1 cellular context compared by ENCODE assay signal in the genomic region with DNA sequence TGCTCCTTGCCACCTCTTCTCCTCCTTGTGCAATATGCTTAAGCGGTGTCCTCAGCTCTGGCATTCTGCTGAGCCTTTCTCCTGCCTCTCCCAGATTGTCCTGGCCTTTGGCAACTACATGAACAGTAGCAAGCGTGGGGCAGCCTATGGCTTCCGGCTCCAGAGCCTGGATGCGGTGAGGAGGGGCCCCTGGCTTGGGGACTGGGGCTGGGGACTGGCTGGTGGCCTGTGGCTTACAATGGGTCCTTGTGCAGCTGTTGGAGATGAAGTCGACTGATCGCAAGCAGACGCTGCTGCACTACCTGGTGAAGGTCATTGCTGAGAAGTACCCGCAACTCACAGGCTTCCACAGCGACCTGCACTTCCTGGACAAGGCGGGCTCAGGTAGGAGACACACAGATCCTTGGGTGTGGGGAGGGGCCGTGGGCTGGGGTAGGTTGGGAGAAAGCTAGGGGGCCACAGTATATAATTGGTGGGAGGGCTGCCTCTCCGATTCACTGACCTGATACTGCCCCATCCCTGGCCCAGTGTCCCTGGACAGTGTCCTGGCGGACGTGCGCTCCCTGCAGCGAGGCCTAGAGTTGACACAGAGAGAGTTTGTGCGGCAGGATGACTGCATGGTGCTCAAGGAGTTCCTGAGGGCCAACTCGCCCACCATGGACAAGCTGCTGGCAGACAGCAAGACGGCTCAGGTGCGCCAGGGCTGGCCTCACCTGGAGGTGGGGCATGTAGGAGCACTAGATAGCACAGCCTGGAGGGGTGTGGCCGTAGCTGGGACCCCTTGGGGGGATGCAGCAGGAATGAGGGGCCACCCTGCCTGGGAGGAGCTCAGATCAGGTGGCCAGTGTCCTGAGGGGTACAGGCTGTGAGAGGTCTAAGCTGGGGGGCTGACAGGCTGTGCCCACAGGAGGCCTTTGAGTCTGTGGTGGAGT.
A peak's percentile ranks its signal among the peaks of the same experiment; 100 is the strongest.
TF ChIP-seq lines count a peak whose summit lies in the region.

No MANE protein-coding gene starts in this region.

TF ChIP-seq in HepG2, 621 proteins besides CTCF, POLR2A, EP300 and RAD21 (continues in another document):
- TF ChIP-seq ZNF687 (CRISPR knock-in tag; IDR thresholded peaks at IDR 0.05) = peak; percentile 53
- TF ChIP-seq, protein P1, sequence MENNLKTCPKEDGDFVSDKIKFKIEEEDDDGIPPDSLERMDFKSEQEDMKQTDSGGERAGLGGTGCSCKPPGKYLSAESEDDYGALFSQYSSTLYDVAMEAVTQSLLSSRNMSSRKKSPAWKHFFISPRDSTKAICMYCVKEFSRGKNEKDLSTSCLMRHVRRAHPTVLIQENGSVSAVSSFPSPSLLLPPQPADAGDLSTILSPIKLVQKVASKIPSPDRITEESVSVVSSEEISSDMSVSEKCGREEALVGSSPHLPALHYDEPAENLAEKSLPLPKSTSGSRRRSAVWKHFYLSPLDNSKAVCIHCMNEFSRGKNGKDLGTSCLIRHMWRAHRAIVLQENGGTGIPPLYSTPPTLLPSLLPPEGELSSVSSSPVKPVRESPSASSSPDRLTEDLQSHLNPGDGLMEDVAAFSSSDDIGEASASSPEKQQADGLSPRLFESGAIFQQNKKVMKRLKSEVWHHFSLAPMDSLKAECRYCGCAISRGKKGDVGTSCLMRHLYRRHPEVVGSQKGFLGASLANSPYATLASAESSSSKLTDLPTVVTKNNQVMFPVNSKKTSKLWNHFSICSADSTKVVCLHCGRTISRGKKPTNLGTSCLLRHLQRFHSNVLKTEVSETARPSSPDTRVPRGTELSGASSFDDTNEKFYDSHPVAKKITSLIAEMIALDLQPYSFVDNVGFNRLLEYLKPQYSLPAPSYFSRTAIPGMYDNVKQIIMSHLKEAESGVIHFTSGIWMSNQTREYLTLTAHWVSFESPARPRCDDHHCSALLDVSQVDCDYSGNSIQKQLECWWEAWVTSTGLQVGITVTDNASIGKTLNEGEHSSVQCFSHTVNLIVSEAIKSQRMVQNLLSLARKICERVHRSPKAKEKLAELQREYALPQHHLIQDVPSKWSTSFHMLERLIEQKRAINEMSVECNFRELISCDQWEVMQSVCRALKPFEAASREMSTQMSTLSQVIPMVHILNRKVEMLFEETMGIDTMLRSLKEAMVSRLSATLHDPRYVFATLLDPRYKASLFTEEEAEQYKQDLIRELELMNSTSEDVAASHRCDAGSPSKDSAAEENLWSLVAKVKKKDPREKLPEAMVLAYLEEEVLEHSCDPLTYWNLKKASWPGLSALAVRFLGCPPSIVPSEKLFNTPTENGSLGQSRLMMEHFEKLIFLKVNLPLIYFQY (CRISPR knock-in tag; IDR thresholded peaks at IDR 0.05; ENCODE audit: borderline replicate concordance) = no peak
- 0 out of 2 replicates have a peak, but pooled peaks have one; percentile 9 for TF ChIP-seq MIER2 (CRISPR knock-in tag; IDR thresholded peaks at IDR 0.05)
- no peak for TF ChIP-seq HES4 (CRISPR knock-in tag; IDR thresholded peaks at IDR 0.05; ENCODE audit: borderline replicate concordance)
- 0 out of 2 replicates have a peak, but pooled peaks have one; percentile 57 for TF ChIP-seq ESRRA (CRISPR knock-in tag; IDR thresholded peaks at IDR 0.05; ENCODE audit: low read depth)
- TF ChIP-seq, protein P2, sequence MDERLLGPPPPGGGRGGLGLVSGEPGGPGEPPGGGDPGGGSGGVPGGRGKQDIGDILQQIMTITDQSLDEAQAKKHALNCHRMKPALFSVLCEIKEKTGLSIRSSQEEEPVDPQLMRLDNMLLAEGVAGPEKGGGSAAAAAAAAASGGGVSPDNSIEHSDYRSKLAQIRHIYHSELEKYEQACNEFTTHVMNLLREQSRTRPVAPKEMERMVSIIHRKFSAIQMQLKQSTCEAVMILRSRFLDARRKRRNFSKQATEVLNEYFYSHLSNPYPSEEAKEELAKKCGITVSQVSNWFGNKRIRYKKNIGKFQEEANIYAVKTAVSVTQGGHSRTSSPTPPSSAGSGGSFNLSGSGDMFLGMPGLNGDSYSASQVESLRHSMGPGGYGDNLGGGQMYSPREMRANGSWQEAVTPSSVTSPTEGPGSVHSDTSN (CRISPR knock-in tag; IDR thresholded peaks at IDR 0.05) = no peak
- no peak for TF ChIP-seq RARA (CRISPR knock-in tag; IDR thresholded peaks at IDR 0.05)
- TF ChIP-seq SRSF1 (optimal IDR thresholded peaks at IDR 0.05; ENCODE audit: low read depth, low read length) = no peak
- TF ChIP-seq, protein P3, sequence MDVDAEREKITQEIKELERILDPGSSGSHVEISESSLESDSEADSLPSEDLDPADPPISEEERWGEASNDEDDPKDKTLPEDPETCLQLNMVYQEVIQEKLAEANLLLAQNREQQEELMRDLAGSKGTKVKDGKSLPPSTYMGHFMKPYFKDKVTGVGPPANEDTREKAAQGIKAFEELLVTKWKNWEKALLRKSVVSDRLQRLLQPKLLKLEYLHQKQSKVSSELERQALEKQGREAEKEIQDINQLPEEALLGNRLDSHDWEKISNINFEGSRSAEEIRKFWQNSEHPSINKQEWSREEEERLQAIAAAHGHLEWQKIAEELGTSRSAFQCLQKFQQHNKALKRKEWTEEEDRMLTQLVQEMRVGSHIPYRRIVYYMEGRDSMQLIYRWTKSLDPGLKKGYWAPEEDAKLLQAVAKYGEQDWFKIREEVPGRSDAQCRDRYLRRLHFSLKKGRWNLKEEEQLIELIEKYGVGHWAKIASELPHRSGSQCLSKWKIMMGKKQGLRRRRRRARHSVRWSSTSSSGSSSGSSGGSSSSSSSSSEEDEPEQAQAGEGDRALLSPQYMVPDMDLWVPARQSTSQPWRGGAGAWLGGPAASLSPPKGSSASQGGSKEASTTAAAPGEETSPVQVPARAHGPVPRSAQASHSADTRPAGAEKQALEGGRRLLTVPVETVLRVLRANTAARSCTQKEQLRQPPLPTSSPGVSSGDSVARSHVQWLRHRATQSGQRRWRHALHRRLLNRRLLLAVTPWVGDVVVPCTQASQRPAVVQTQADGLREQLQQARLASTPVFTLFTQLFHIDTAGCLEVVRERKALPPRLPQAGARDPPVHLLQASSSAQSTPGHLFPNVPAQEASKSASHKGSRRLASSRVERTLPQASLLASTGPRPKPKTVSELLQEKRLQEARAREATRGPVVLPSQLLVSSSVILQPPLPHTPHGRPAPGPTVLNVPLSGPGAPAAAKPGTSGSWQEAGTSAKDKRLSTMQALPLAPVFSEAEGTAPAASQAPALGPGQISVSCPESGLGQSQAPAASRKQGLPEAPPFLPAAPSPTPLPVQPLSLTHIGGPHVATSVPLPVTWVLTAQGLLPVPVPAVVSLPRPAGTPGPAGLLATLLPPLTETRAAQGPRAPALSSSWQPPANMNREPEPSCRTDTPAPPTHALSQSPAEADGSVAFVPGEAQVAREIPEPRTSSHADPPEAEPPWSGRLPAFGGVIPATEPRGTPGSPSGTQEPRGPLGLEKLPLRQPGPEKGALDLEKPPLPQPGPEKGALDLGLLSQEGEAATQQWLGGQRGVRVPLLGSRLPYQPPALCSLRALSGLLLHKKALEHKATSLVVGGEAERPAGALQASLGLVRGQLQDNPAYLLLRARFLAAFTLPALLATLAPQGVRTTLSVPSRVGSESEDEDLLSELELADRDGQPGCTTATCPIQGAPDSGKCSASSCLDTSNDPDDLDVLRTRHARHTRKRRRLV (CRISPR knock-in tag; IDR thresholded peaks at IDR 0.05) = no peak
- TF ChIP-seq, protein P4, sequence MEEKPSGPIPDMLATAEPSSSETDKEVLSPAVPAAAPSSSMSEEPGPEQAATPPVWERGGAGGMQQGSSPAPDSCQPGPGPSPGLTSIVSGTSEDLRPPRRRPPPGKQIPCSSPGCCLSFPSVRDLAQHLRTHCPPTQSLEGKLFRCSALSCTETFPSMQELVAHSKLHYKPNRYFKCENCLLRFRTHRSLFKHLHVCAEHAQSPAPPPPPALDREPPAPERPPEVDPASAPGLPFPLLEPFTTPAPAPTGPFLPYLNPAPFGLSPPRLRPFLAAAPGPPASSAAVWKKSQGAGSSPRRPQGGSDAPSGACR (CRISPR knock-in tag; IDR thresholded peaks at IDR 0.05) = no peak
- TF ChIP-seq ZNF891 (CRISPR knock-in tag; IDR thresholded peaks at IDR 0.05) = no peak
- TF ChIP-seq ZNF576 (CRISPR knock-in tag; IDR thresholded peaks at IDR 0.05) = no peak
- TF ChIP-seq, protein P5, sequence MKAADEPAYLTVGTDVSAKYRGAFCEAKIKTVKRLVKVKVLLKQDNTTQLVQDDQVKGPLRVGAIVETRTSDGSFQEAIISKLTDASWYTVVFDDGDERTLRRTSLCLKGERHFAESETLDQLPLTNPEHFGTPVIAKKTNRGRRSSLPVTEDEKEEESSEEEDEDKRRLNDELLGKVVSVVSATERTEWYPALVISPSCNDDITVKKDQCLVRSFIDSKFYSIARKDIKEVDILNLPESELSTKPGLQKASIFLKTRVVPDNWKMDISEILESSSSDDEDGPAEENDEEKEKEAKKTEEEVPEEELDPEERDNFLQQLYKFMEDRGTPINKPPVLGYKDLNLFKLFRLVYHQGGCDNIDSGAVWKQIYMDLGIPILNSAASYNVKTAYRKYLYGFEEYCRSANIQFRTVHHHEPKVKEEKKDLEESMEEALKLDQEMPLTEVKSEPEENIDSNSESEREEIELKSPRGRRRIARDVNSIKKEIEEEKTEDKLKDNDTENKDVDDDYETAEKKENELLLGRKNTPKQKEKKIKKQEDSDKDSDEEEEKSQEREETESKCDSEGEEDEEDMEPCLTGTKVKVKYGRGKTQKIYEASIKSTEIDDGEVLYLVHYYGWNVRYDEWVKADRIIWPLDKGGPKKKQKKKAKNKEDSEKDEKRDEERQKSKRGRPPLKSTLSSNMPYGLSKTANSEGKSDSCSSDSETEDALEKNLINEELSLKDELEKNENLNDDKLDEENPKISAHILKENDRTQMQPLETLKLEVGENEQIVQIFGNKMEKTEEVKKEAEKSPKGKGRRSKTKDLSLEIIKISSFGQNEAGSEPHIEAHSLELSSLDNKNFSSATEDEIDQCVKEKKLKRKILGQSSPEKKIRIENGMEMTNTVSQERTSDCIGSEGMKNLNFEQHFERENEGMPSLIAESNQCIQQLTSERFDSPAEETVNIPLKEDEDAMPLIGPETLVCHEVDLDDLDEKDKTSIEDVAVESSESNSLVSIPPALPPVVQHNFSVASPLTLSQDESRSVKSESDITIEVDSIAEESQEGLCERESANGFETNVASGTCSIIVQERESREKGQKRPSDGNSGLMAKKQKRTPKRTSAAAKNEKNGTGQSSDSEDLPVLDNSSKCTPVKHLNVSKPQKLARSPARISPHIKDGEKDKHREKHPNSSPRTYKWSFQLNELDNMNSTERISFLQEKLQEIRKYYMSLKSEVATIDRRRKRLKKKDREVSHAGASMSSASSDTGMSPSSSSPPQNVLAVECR (CRISPR knock-in tag; IDR thresholded peaks at IDR 0.05; ENCODE audit: borderline replicate concordance) = no peak
- peak; percentile 52; the same call in 1 of the 2 replicates for TF ChIP-seq GABPB1 (CRISPR knock-in tag; IDR thresholded peaks at IDR 0.05)
- no peak for TF ChIP-seq SMARCC2 (IDR thresholded peaks at IDR 0.05)
- peak; percentile 13; the same call in 1 of the 2 replicates for TF ChIP-seq TBX2 (CRISPR knock-in tag; IDR thresholded peaks at IDR 0.05; ENCODE audit: borderline replicate concordance)
- no peak for TF ChIP-seq ZNF18 (CRISPR knock-in tag; IDR thresholded peaks at IDR 0.05; ENCODE audit: insufficient replicate concordance)
- TF ChIP-seq NONO (IDR thresholded peaks at IDR 0.05) = no peak
- peak; percentile 67 for TF ChIP-seq NONO (CRISPR knock-in tag; conservative IDR thresholded peaks at IDR 0.05)
- peak; percentile 88; the same call in 1 of the 2 replicates for TF ChIP-seq ZNF800 (CRISPR knock-in tag; IDR thresholded peaks at IDR 0.05)
